ENCODE assay signal across 29 cellular contexts in the genomic region with DNA sequence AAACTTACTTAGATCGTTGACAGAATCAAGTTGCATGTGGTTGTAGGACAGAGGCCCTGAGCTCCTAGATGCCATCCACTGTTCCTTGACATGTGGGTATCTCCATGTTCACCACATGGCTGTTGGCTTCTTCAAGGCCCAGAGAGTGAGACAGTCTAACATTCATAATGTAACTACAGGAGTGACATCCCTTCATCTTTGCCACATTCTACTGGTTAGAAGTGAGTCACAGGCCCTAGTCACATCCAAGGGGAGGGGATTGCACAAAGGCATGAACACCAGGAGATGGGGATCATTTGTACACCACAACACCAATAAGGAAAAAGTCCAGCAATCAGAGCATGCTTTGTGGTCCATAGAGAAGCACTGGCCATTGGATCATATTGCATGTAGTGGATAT. TPM values are rescaled to one million over a fixed set of nuclear protein-coding genes. Genes with fewer than 3 reads are reported as not detected.
"Had no signal": no experiment of that assay in that cellular context is flagged by ENCODE, and none has a peak within 500 bp of the region (broad histone marks: within the 10 kb centered on the region; RNA-seq: fewer than 3 reads in every experiment).

No MANE protein-coding gene starts in this region.

- H3K36me3 ChIP-seq: brain microvascular endothelial cell, cardiac muscle cell, MG63, Peyer's patch, SJSA1 had no signal

- FAIRE-seq: TTC549 had no signal

- H3K27ac Mint-ChIP-seq: activated CD4-positive, alpha-beta memory T cell treated with anti-CD3 and anti-CD28 coated beads for 36 hours; activated CD4-positive, alpha-beta T cell treated with anti-CD3 and anti-CD28 coated beads, Interleukin-2, amount 10 ng/mL, durations not matched to agents 7 days and 5 days; activated CD8-positive, alpha-beta memory T cell treated with anti-CD3 and anti-CD28 coated beads, Interleukin-2, amount 10 ng/mL, durations not matched to agents 7 days and 5 days; activated naive CD4-positive, alpha-beta T cell treated with anti-CD3 and anti-CD28 coated beads, Interleukin-2, amount 10 ng/mL, durations not matched to agents 7 days and 5 days; activated naive CD8-positive, alpha-beta T cell treated with anti-CD3 and anti-CD28 coated beads for 36 hours; T-helper 1 cell treated with Interleukin-12 subunit alpha and Interleukin-12 subunit beta and Interleukin-4 antibody, amounts not matched to agents 30 μg/mL and 1 μg/mL, for 36 hours; T-helper 2 cell treated with Interferon-gamma antibody and Interleukin-4, amounts not matched to agents 5 μg/mL and 100 μg/mL, for 36 hours had no signal

- H3K9me3 ChIP-seq: MG63, Peyer's patch, SJSA1, SK-N-SH had no signal

- H3K4me1 ChIP-seq: Peyer's patch, SJSA1 had no signal

- H3K27me3 ChIP-seq: brain microvascular endothelial cell, cardiac muscle cell, MG63, Peyer's patch, SJSA1 had no signal

- H3K9me3 Mint-ChIP-seq: central memory CD8-positive, alpha-beta T cell had no signal

- DNase-seq: activated CD4-positive, alpha-beta memory T cell treated with anti-CD3 and anti-CD28 coated beads for 36 hours; activated CD4-positive, alpha-beta T cell treated with anti-CD3 and anti-CD28 coated beads, Interleukin-2, amount 10 ng/mL, durations not matched to agents 7 days and 5 days; activated CD8-positive, alpha-beta memory T cell treated with anti-CD3 and anti-CD28 coated beads, Interleukin-2, amount 10 ng/mL, durations not matched to agents 7 days and 5 days; activated gamma-delta T cell treated with Interleukin-2 at 50 U/mL for 16 hours; activated naive CD4-positive, alpha-beta T cell treated with anti-CD3 and anti-CD28 coated beads, Interleukin-2, amount 10 ng/mL, durations not matched to agents 7 days and 5 days; activated naive CD8-positive, alpha-beta T cell treated with anti-CD3 and anti-CD28 coated beads for 36 hours; activated T-cell treated with anti-CD3 and anti-CD28 coated beads, Interleukin-2, amount 50 U/mL, for 1 hour; amniotic stem cell; aorta; brain microvascular endothelial cell; Kasumi-1; KG1; MG63; NCI-H1048; NCI-H1436 treated with DMSO at 0.1 percent for 48 hours; NCI-H1694 treated with DMSO at 0.1 percent for 48 hours; NCI-H2029; NCI-H345; NCI-H524 treated with DMSO at 0.1 percent for 48 hours; Peyer's patch; RPMI8226; SHP77 treated with DMSO at 0.1 percent for 48 hours; SK-N-SH had no signal

- H3K27ac ChIP-seq: brain microvascular endothelial cell, cardiac muscle cell, Peyer's patch, SJSA1 had no signal

- H3K36me3 Mint-ChIP-seq: activated CD4-positive, alpha-beta memory T cell treated with anti-CD3 and anti-CD28 coated beads for 36 hours; activated CD8-positive, alpha-beta memory T cell treated with anti-CD3 and anti-CD28 coated beads, Interleukin-2, amount 10 ng/mL, durations not matched to agents 7 days and 5 days; activated naive CD4-positive, alpha-beta T cell treated with anti-CD3 and anti-CD28 coated beads, Interleukin-2, amount 10 ng/mL, durations not matched to agents 7 days and 5 days; activated naive CD8-positive, alpha-beta T cell treated with anti-CD3 and anti-CD28 coated beads for 36 hours had no signal

- ATAC-seq: activated CD8-positive, alpha-beta memory T cell treated with anti-CD3 and anti-CD28 coated beads, Interleukin-2, amount 10 ng/mL, durations not matched to agents 7 days and 5 days had no signal

- H3K4me3 ChIP-seq: cardiac muscle cell, MG63, Peyer's patch, SJSA1 had no signal

RNA-seq across cellular contexts. Expression of a gene that starts 56.6 kb away (rescaled TPM):
- total RNA-seq: activated CD4-positive, alpha-beta T cell treated with anti-CD3 and anti-CD28 coated beads, Interleukin-2, amount 10 ng/mL, durations not matched to agents 7 days and 5 days had no signal
